ENCODE assay signal across 1 cellular context in genomic region chr1:39139723-39140360, GRCh38.
TF ChIP-seq lines count a peak whose summit lies in the region.

No MANE protein-coding gene starts in this region.

TF ChIP-seq in IMR-90, 13 proteins besides CTCF, POLR2A, EP300 and RAD21 (continued from another document):
- TF ChIP-seq RCOR1 (IDR thresholded peaks at IDR 0.05; ENCODE audit: insufficient replicate concordance, low read length) = no peak
- TF ChIP-seq CEBPB (IDR thresholded peaks at IDR 0.05; ENCODE audit: low read depth, low read length) = no peak
- TF ChIP-seq SMC3 (IDR thresholded peaks at IDR 0.05; ENCODE audit: low read depth, low read length) = no peak
- no peak for TF ChIP-seq RFX5 (IDR thresholded peaks at IDR 0.05; ENCODE audit: low read depth, low read length)
- no peak for TF ChIP-seq NFE2L2 (IDR thresholded peaks at IDR 0.05; ENCODE audit: low read depth, low read length)
- no peak for TF ChIP-seq MAFK (IDR thresholded peaks at IDR 0.05; ENCODE audit: low read depth, low read length)
- no peak for TF ChIP-seq MAZ (IDR thresholded peaks at IDR 0.05; ENCODE audit: borderline replicate concordance, low read depth, low read length)
- TF ChIP-seq BHLHE40 (IDR thresholded peaks at IDR 0.05; ENCODE audit: low read depth, low read length) = no peak
- TF ChIP-seq ELK1 (IDR thresholded peaks at IDR 0.05; ENCODE audit: borderline replicate concordance, low read depth, low read length) = no peak
- no peak for TF ChIP-seq MXI1 (IDR thresholded peaks at IDR 0.05; ENCODE audit: borderline replicate concordance, low read depth, low read length)
- no peak for TF ChIP-seq USF2 (IDR thresholded peaks at IDR 0.05; ENCODE audit: low read depth, low read length)
TF ChIP-seq in IMR-90: peak in this region for 0.
